27 cellular contexts compared by ENCODE assay signal in the genomic region with DNA sequence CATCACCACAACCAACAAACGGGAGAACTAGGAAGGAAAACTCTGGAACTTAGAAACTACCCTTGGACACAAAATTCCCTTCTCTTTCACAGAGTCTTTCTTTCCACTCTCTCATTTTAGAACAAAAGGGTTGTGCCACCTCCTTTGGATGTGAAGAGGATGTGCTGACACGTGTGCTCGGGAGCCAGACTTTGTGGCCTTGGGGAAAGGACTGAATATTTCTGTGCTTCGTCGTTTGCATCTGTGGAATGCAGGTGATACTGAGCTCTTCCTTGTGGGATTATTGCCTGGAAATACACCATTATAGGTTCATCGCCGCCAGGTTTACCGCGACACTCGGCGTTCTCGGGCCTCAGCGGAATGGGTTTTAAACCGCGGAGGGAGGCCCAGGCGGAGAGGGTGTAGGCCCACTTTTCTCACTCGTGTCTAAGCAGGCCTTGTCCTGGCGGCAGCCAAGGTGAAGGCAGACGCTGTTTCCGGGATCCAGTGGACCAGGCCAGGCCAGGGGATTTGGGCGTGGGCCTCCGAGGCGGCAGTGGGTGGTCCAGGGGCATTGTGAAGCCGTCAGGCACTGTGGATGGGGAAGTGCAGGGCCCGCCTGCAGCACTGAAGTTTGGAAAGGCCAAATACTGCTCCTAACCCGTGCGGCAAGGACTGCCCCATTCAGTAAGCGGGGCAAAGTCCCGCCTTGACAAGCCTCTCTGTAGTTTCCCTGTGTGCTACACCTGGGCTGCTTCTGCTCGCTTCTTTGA. TPM values are rescaled to one million over a fixed set of nuclear protein-coding genes. Genes with fewer than 3 reads are reported as not detected.
A peak's percentile ranks its signal among the peaks of the same experiment; 100 is the strongest.
DNase-seq lines count a peak whose midpoint lies in the region; ATAC-seq, FAIRE-seq and TF ChIP-seq lines count a peak whose summit lies in the region.
"Had no signal": no experiment of that assay in that cellular context is flagged by ENCODE, and none has a peak within 500 bp of the region (broad histone marks: within the 10 kb centered on the region; RNA-seq: fewer than 3 reads in every experiment).

No MANE protein-coding gene starts in this region.

- H4K20me1 ChIP-seq in K562 (replicated peaks; ENCODE audit: control insufficient read depth, insufficient read depth, low read length): no peaks in the 10 kb centered on the region

- ATAC-seq in K562 (no peak), left colon (peak; percentile 38)
- ATAC-seq: naive thymus-derived CD8-positive, alpha-beta T cell; PC-3 had no signal

- no peak overlapping the region for H3K4me3 Mint-ChIP-seq in activated T-cell treated with anti-CD3 and anti-CD28 coated beads, Interleukin-2, amount 50 U/mL, for 24 hours
- H3K4me3 Mint-ChIP-seq: activated CD4-positive, alpha-beta T cell treated with anti-CD3 and anti-CD28 coated beads, Interleukin-2, amount 10 ng/mL, durations not matched to agents 24 days and 14 days had no signal

- TF ChIP-seq EP300 in K562 (IDR thresholded peaks at IDR 0.05; ENCODE audit: low read length): no peak

- peak; percentile 31 for DNase-seq in activated T-cell treated with anti-CD3 and anti-CD28 coated beads, Interleukin-2, amount 50 U/mL, for 24 hours
- DNase-seq in activated T-cell treated with anti-CD3 and anti-CD28 coated beads for 4 hours (no peak), K562 (ENCODE audit: extremely low read depth in 1 of 4, low spot score in 3 of 4) (no peak), left colon (no peak), spleen (peak; percentile 72), NCI-H510A treated with DMSO at 0.1 percent for 48 hours (lab: John Stamatoyannopoulos, UW) (no peak), OCI-M2 (lab: John Stamatoyannopoulos, UW; ENCODE audit: unreplicated experiment) (no peak), kidney glomerular epithelial cell (lab: John Stamatoyannopoulos, UW) (no peak)
- DNase-seq: activated CD4-positive, alpha-beta T cell treated with anti-CD3 and anti-CD28 coated beads, Interleukin-2, amount 10 ng/mL, durations not matched to agents 24 days and 14 days; activated naive CD4-positive, alpha-beta T cell; anterior cingulate cortex; BE2C; Caco-2; central memory CD4-positive, alpha-beta T cell; HCEC 1CT; NCI-H1092 treated with DMSO at 0.1 percent for 48 hours; NCI-H2107; PC-3; SHP77 treated with DMSO at 0.1 percent for 48 hours had no signal

- H3K27ac ChIP-seq in K562 (ENCODE audit: extremely low read depth, low read depth, low read length): no peak overlapping the region
- H3K27ac ChIP-seq in spleen: no peak overlapping the region
- H3K27ac ChIP-seq: esophagus muscularis mucosa had no signal

- H3K79me2 ChIP-seq in K562 (ENCODE audit: control insufficient read depth, insufficient read depth, low read length): no peaks in the 10 kb centered on the region

- peaks cover 68% of the 10 kb centered on the region for H3K27me3 Mint-ChIP-seq in activated T-cell treated with anti-CD3 and anti-CD28 coated beads, Interleukin-2, amount 50 U/mL, for 24 hours

- POLR2A ChIA-PET in K562 (lab: Yijun Ruan, JAX): no interaction called here

- no peak overlapping the region for H3K9ac ChIP-seq in K562 (ENCODE audit: insufficient read depth in 1 of 2, low read depth in 2 of 2, low read length in 2 of 2)

- 72% methylated on average over 29 of the region's 30 CpGs for WGBS in K562 (ENCODE audit: insufficient coverage, low coverage, missing lambda C conversion rate)
- WGBS in spleen, 5 donors: 17 to 44% (median 38%) methylated on average over 20 to 30 of the region's 30 CpGs

- no peak for FAIRE-seq in K562 (lab: Jason Lieb, UNC)
- FAIRE-seq: A204.1, TTC549, urothelium cell line had no signal

- BruUV-seq in K562 (replicated peaks; lab: Mats Ljungman, UMichigan): no TSS peak

- no peaks in the 10 kb centered on the region for H3K36me3 Mint-ChIP-seq in activated T-cell treated with anti-CD3 and anti-CD28 coated beads, Interleukin-2, amount 50 U/mL, for 24 hours (ENCODE audit: low read depth)

- H3K9me1 ChIP-seq in K562 (ENCODE audit: control insufficient read depth, insufficient read depth, low read length): no peaks in the 10 kb centered on the region

- TF ChIP-seq CTCF in K562 (IDR thresholded peaks at IDR 0.05 in 2 of 3, conservative IDR thresholded peaks at IDR 0.05 in 1 of 3; ENCODE audit: insufficient read depth in 2 of 3, low read depth in 1 of 3, low read length in 3 of 3) (no peak), spleen (IDR thresholded peaks at IDR 0.05 in 8 of 11, conservative IDR thresholded peaks at IDR 0.05 in 3 of 11) (no peak)

- TF ChIP-seq POLR2A in K562 (conservative IDR thresholded peaks at IDR 0.05) (no peak), spleen (IDR thresholded peaks at IDR 0.05) (no peak)

- TF ChIP-seq RAD21 in K562 (CRISPR knock-in tag; conservative IDR thresholded peaks at IDR 0.05 in 1 of 2, IDR thresholded peaks at IDR 0.05 in 1 of 2): no peak

- CTCF ChIA-PET in K562 (lab: Yijun Ruan, JAX; ENCODE audit: low intra/inter-chr PET ratio): no interaction called here

- intact Hi-C loops in K562 (cut with micrococcal nuclease): loop anchor here (5.0 to 10.0 kb wide), 3 partner anchors 185 to 1135 kb away; partner anchors contain the start of gene HAT1
- intact Hi-C loops in left colon (cut with DNase I, micrococcal nuclease): loop anchor here in 1 of 2 donors (10.0 kb wide), 1 partner anchor 515 kb away; no protein-coding TSS in a partner anchor
- intact Hi-C loops in spleen (cut with DNase I; ENCODE audit: low total_unique reads): loop anchor here (10.0 kb wide), 3 partner anchors 295 to 1135 kb away; no protein-coding TSS in a partner anchor

- peak overlapping the region; percentile 35; the same call in 1 of the 2 replicates for H2AFZ ChIP-seq in K562 (ENCODE audit: low read depth, low read length)

- no peak overlapping the region for H3K27ac Mint-ChIP-seq in activated T-cell treated with anti-CD3 and anti-CD28 coated beads, Interleukin-2, amount 50 U/mL, for 24 hours
- H3K27ac Mint-ChIP-seq: activated CD4-positive, alpha-beta T cell treated with anti-CD3 and anti-CD28 coated beads, Interleukin-2, amount 10 ng/mL, durations not matched to agents 24 days and 14 days had no signal

- no peaks in the 10 kb centered on the region for H3K36me3 ChIP-seq in K562 (ENCODE audit: control insufficient read depth, insufficient read depth, low read length)
- H3K36me3 ChIP-seq in spleen: no peaks in the 10 kb centered on the region
- H3K36me3 ChIP-seq: BE2C, esophagus muscularis mucosa had no signal

- H3K27me3 ChIP-seq in K562 (ENCODE audit: control insufficient read depth in 2 of 2, insufficient read depth in 2 of 2, low read length in 2 of 2) (no peaks in the 10 kb centered on the region), spleen (replicated peaks in 1 of 7) (peaks cover 5 to 89% (median 53%) of the 10 kb centered on the region in 7 donors)

- peaks cover 30% of the 10 kb centered on the region for H3K4me1 Mint-ChIP-seq in activated T-cell treated with anti-CD3 and anti-CD28 coated beads, Interleukin-2, amount 50 U/mL, for 24 hours (ENCODE audit: low read depth)

- in situ Hi-C loops in K562 (cut with MboI): loop anchor here (5.0 to 25.0 kb wide), 4 partner anchors 293 to 1148 kb away; no protein-coding TSS in a partner anchor

- no peak overlapping the region for H3K4me2 ChIP-seq in K562 (ENCODE audit: insufficient read depth, low read length)
- H3K4me2 ChIP-seq: smooth muscle cell had no signal

- H3K4me1 ChIP-seq in K562 (replicated peaks in 1 of 2; ENCODE audit: control insufficient read depth in 2 of 2, insufficient read depth in 2 of 2, low read length in 2 of 2) (peaks cover 0 to 29% of the 10 kb centered on the region in 2 experiments; a peak in 2 of 5 replicates), spleen (peaks cover 9 to 34% (median 22%) of the 10 kb centered on the region in 6 donors)
- H3K4me1 ChIP-seq: BE2C had no signal

- no peaks in the 10 kb centered on the region for H3K9me3 Mint-ChIP-seq in activated T-cell treated with anti-CD3 and anti-CD28 coated beads, Interleukin-2, amount 50 U/mL, for 24 hours
- H3K9me3 Mint-ChIP-seq: activated CD4-positive, alpha-beta T cell treated with anti-CD3 and anti-CD28 coated beads, Interleukin-2, amount 10 ng/mL, durations not matched to agents 24 days and 14 days had no signal

- no peaks in the 10 kb centered on the region; the same call in 1 of the 2 replicates for H3K9me3 ChIP-seq in K562 (replicated peaks; ENCODE audit: control insufficient read depth, insufficient read depth, low read depth, low read length)
- H3K9me3 ChIP-seq in spleen: no peaks in the 10 kb centered on the region
- H3K9me3 ChIP-seq: BE2C, Caco-2, esophagus muscularis mucosa had no signal

- H3K4me3 ChIP-seq in K562: no peak overlapping the region
- no peak overlapping the region for H3K4me3 ChIP-seq in spleen
- H3K4me3 ChIP-seq: esophagus muscularis mucosa, smooth muscle cell had no signal

RNA-seq across cellular contexts. Expression of gene DLX2, which starts 7.1 kb away (rescaled TPM):
- 0.76 and 1.6 TPM in 2 replicates for total RNA-seq in K562 (2011; cell fraction: chromatin; rRNA removed; ENCODE audit: low replicate concordance)
- total RNA-seq in K562 (2011; cell fraction: nucleolus; rRNA removed): 1.2 and 1.5 TPM in 2 replicates
- total RNA-seq in K562 (2011; cell fraction: nucleoplasm; rRNA removed): 1.8 and 2.1 TPM in 2 replicates
- total RNA-seq in K562 (2014; rRNA removed) (0.86 and 1.7 TPM in 2 replicates), K562 (2014; rRNA removed; fragmentation: Illumina TruSeq; extraction: Trizol) (0.15 and 0.29 TPM in 2 replicates), K562 (2015; rRNA removed; fragmentation: Illumina TruSeq; extraction: Trizol) (0.51 and 0.64 TPM in 2 replicates), K562 (2021) (3.6 and 4.3 TPM in 2 replicates), left colon (under 1 TPM in 1 of 2 donors, not detected in 1; 0.11 TPM), spleen (not detected)
- polyA plus RNA-seq in K562 (2011; rRNA removed) (0.14 and 0.31 TPM in 2 replicates), K562 (2014; fragmentation: Illumina TruSeq; extraction: Trizol) (1.4 and 2.0 TPM in 2 replicates), K562 (2014; fragmentation: Nextera tagmentation; extraction: Ambion mirVana) (1 to 10 TPM in 1 of 2 experiments, under 1 TPM in 1; 0.49 to 2.1 TPM), K562 (2014; rRNA removed) (2.0 and 2.9 TPM in 2 replicates), spleen (under 1 TPM in 1 of 3 donors, not detected in 2; 0.06 TPM)
- 0.13 and 0.67 TPM in 2 replicates for polyA plus RNA-seq in K562 (2011; cell fraction: cytosol; rRNA removed)
- polyA plus RNA-seq in K562 (2011; cell fraction: nucleus; rRNA removed): 0.83 and 1.8 TPM in 2 replicates
- 2.1 and 9.9 TPM in 2 replicates for polyA plus RNA-seq in K562 (2012)
- not detected in 2 replicates for polyA minus RNA-seq in K562 (2011; rRNA and poly(A)+ RNA removed)
- polyA minus RNA-seq in K562 (2011; cell fraction: cytosol; rRNA and poly(A)+ RNA removed): 0.48 and 1.0 TPM in 2 replicates
- 0.44 and 0.54 TPM in 2 replicates for polyA minus RNA-seq in K562 (2011; cell fraction: nucleus; rRNA and poly(A)+ RNA removed)
- total RNA-seq: esophagus muscularis mucosa; naive thymus-derived CD8-positive, alpha-beta T cell; posterior vena cava; subcutaneous adipose tissue had no signal
- polyA plus RNA-seq: naive thymus-derived CD8-positive, alpha-beta T cell had no signal

RNA-seq across cellular contexts. Expression of gene DLX1, which starts 24.5 kb away (rescaled TPM):
- 20.0 and 37.1 TPM in 2 replicates for total RNA-seq in K562 (2011; cell fraction: chromatin; rRNA removed; ENCODE audit: low replicate concordance)
- 24.7 and 25.5 TPM in 2 replicates for total RNA-seq in K562 (2011; cell fraction: nucleolus; rRNA removed)
- 16.4 and 21.0 TPM in 2 replicates for total RNA-seq in K562 (2011; cell fraction: nucleoplasm; rRNA removed)
- total RNA-seq in K562 (2014; rRNA removed): 9.6 and 11.1 TPM in 2 replicates
- total RNA-seq in K562 (2014; rRNA removed; fragmentation: Illumina TruSeq; extraction: Trizol): 5.4 and 6.3 TPM in 2 replicates
- 9.8 and 9.9 TPM in 2 replicates for total RNA-seq in K562 (2015; rRNA removed; fragmentation: Illumina TruSeq; extraction: Trizol)
- total RNA-seq in K562 (2021): 16.1 and 19.0 TPM in 2 replicates
- 8.0 and 13.5 TPM in 2 replicates for polyA plus RNA-seq in K562 (2011; rRNA removed)
- 12.3 and 14.0 TPM in 2 replicates for polyA plus RNA-seq in K562 (2011; cell fraction: cytosol; rRNA removed)
- 69.1 and 75.6 TPM in 2 replicates for polyA plus RNA-seq in K562 (2011; cell fraction: nucleus; rRNA removed)
- polyA plus RNA-seq in K562 (2012): 12.3 and 39.4 TPM in 2 replicates
- 13.6 and 15.6 TPM in 2 replicates for polyA plus RNA-seq in K562 (2014; fragmentation: Illumina TruSeq; extraction: Trizol)
- 1 to 10 TPM; 1.9 to 2.0 TPM for polyA plus RNA-seq in K562 (2014; fragmentation: Nextera tagmentation; extraction: Ambion mirVana)
- polyA plus RNA-seq in K562 (2014; rRNA removed): 26.2 and 26.5 TPM in 2 replicates
- polyA minus RNA-seq in K562 (2011; rRNA and poly(A)+ RNA removed): 2.3 and 4.3 TPM in 2 replicates
- 4.1 and 9.0 TPM in 2 replicates for polyA minus RNA-seq in K562 (2011; cell fraction: cytosol; rRNA and poly(A)+ RNA removed)
- 13.7 and 28.1 TPM in 2 replicates for polyA minus RNA-seq in K562 (2011; cell fraction: nucleus; rRNA and poly(A)+ RNA removed)
- under 1 TPM in 1 of 2 donors, not detected in 1; 0.17 TPM for total RNA-seq in left colon
- total RNA-seq in spleen: not detected
- under 1 TPM in 1 of 3 donors, not detected in 2; 0.16 TPM for polyA plus RNA-seq in spleen
- total RNA-seq: activated CD4-positive, alpha-beta T cell treated with anti-CD3 and anti-CD28 coated beads, Interleukin-2, amount 10 ng/mL, durations not matched to agents 24 days and 14 days; naive thymus-derived CD8-positive, alpha-beta T cell; posterior vena cava; subcutaneous adipose tissue had no signal
- polyA plus RNA-seq: naive thymus-derived CD8-positive, alpha-beta T cell had no signal

Comparison
In these comparisons a context has a peak if more than half of its experiments do, and no peak if none do; other contexts are left out.
1. DNase-seq: peak in activated T-cell treated with anti-CD3 and anti-CD28 coated beads, Interleukin-2, amount 50 U/mL, for 24 hours (single experiment) and spleen (single experiment); none in activated T-cell treated with anti-CD3 and anti-CD28 coated beads for 4 hours (single experiment), K562 (0 of 4), left colon (0 of 2), NCI-H510A treated with DMSO at 0.1 percent for 48 hours (single experiment), OCI-M2 (single experiment) and kidney glomerular epithelial cell (single experiment).
2. RNA of gene DLX1, which starts 24.5 kb away (total RNA-seq): 5.4 to 37.1 TPM in K562; 0.17 TPM in left colon and not detected in spleen; every median in the first group is over 4 times any median in the second.